ENCODE assay signal across 1 cellular context in genomic region chr12:64627781-64628180, GRCh38.
TF ChIP-seq lines count a peak whose summit lies in the region.

No MANE protein-coding gene starts in this region.

TF ChIP-seq in GM12878, 131 proteins besides CTCF, POLR2A, EP300 and RAD21:
- TF ChIP-seq ZBTB33 (IDR thresholded peaks at IDR 0.05) (no peak), IRF4 (IDR thresholded peaks at IDR 0.05; ENCODE audit: low read depth, low read length) (no peak), BCL11A (IDR thresholded peaks at IDR 0.05; ENCODE audit: low read depth, low read length) (no peak), PML (IDR thresholded peaks at IDR 0.05; ENCODE audit: low read length) (no peak), IRF3 (IDR thresholded peaks at IDR 0.05) (no peak), ZNF207 (IDR thresholded peaks at IDR 0.05; ENCODE audit: borderline replicate concordance) (no peak), HDAC6 (IDR thresholded peaks at IDR 0.05; ENCODE audit: unreplicated experiment) (no peak), SREBF2 (IDR thresholded peaks at IDR 0.05; ENCODE audit: low read length) (no peak), ZNF24 (IDR thresholded peaks at IDR 0.05) (no peak), MXI1 (IDR thresholded peaks at IDR 0.05; ENCODE audit: low read depth, low read length) (no peak), NR2C1 (IDR thresholded peaks at IDR 0.05) (no peak), POU2F2 (IDR thresholded peaks at IDR 0.05; ENCODE audit: borderline replicate concordance, low read depth, low read length) (no peak)
TF ChIP-seq in GM12878: peak in this region for 0.
